In the genomic region with DNA sequence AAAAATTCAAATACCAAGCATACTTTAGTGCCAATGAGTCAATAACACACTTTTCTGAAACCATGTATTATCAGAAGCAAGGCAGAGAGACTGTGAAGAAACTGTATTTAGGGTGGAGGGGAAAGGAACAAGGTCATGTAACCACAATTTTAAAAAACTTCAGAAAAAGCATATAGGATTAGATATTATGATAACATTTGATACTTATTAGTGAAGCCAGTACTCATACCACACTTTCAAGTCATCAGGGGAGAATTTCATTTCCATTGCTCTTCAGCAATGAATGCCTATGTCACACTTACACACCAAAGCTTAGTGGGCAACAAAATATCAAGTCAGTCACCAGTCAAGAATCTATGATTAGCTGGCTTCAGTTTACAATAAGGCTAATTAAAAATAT, we compare ENCODE assay signal across 21 cellular contexts.
DNase-seq lines count a peak whose midpoint lies in the region; ATAC-seq and TF ChIP-seq lines count a peak whose summit lies in the region.
"Had no signal": no experiment of that assay in that cellular context is flagged by ENCODE, and none has a peak within 500 bp of the region (broad histone marks: within the 10 kb centered on the region; RNA-seq: fewer than 3 reads in every experiment).

No MANE protein-coding gene starts in this region.

- peaks cover 14% of the 10 kb centered on the region for H3K4me1 Mint-ChIP-seq in CD8-positive, alpha-beta T cell (ENCODE audit: low read depth)

- no peak for TF ChIP-seq CTCF in CD8-positive, alpha-beta T cell (IDR thresholded peaks at IDR 0.05)
- TF ChIP-seq CTCF in choroid plexus epithelial cell (conservative IDR thresholded peaks at IDR 0.05; ENCODE audit: low read depth, low read length) (no peak), osteoblast (IDR thresholded peaks at IDR 0.05; ENCODE audit: extremely low read depth, low read depth, low read length) (no peak), BE2C (IDR thresholded peaks at IDR 0.05; ENCODE audit: low read depth, low read length) (no peak)

- H3K27ac Mint-ChIP-seq in CD8-positive, alpha-beta T cell: peak overlapping the region; percentile 19
- H3K27ac Mint-ChIP-seq: activated CD8-positive, alpha-beta T cell treated with anti-CD3 and anti-CD28 coated beads, Interleukin-2, amount 10 ng/mL, durations not matched to agents 7 days and 5 days; dendritic cell treated with granulocyte-macrophage colony-stimulating factor and Interleukin-4, amounts not matched to agents 40 ng/mL and 50 ng/mL, for 4 days had no signal

- no peak overlapping the region for H3K4me3 ChIP-seq in CD8-positive, alpha-beta T cell (ENCODE audit: low read depth, low read length)
- no peak overlapping the region for H3K4me3 ChIP-seq in choroid plexus epithelial cell (ENCODE audit: low read depth, low read length)
- H3K4me3 ChIP-seq in osteoblast (ENCODE audit: insufficient read depth, low read length): no peak overlapping the region
- no peak overlapping the region for H3K4me3 ChIP-seq in BE2C (ENCODE audit: low read depth, low read length)
- H3K4me3 ChIP-seq: ascending aorta, esophagus muscularis mucosa, hepatocyte, sigmoid colon, thoracic aorta had no signal

- CTCF ChIA-PET in CD8-positive, alpha-beta T cell (lab: Charles Lee): no interaction called here

- no peaks in the 10 kb centered on the region for H3K9me3 ChIP-seq in CD8-positive, alpha-beta T cell (ENCODE audit: low read length)
- H3K9me3 ChIP-seq in osteoblast (ENCODE audit: low read depth, low read length): no peaks in the 10 kb centered on the region
- no peaks in the 10 kb centered on the region for H3K9me3 ChIP-seq in BE2C
- H3K9me3 ChIP-seq: ascending aorta, esophagus muscularis mucosa, sigmoid colon, thoracic aorta had no signal

- no peaks in the 10 kb centered on the region for H3K27me3 ChIP-seq in CD8-positive, alpha-beta T cell (ENCODE audit: insufficient read depth, low read length)
- H3K27me3 ChIP-seq in osteoblast (ENCODE audit: insufficient read depth, low read length) (no peaks in the 10 kb centered on the region), BE2C (no peaks in the 10 kb centered on the region)
- H3K27me3 ChIP-seq: ascending aorta, esophagus muscularis mucosa, hepatocyte, sigmoid colon had no signal

- peaks cover 36% of the 10 kb centered on the region for H3K36me3 Mint-ChIP-seq in CD8-positive, alpha-beta T cell

- peak overlapping the region; percentile 27 for H3K4me2 ChIP-seq in osteoblast (ENCODE audit: insufficient read depth, low read length)
- H3K4me2 ChIP-seq: hepatocyte had no signal

- no peak for DNase-seq in CD8-positive, alpha-beta T cell
- DNase-seq in M059J (ENCODE audit: low read depth) (peak; percentile 7), choroid plexus epithelial cell (ENCODE audit: low read depth) (peak; percentile 51), osteoblast (ENCODE audit: insufficient read length, low spot score, missing footprints) (no peak), NCI-H187 treated with DMSO at 0.1 percent for 48 hours (lab: John Stamatoyannopoulos, UW) (no peak), BE2C (no peak), SKM-1 treated with dmso at 0.1 percent for 144 hours (lab: John Stamatoyannopoulos, UW; ENCODE audit: unreplicated experiment) (no peak)
- DNase-seq: activated CD8-positive, alpha-beta T cell treated with anti-CD3 and anti-CD28 coated beads, Interleukin-2, amount 10 ng/mL, durations not matched to agents 7 days and 5 days; DMS79 treated with DMSO at 0.1 percent for 48 hours; left colon; NCI-H1436; NCI-H226; RPMI8226; sigmoid colon; stimulated activated CD4-positive, alpha-beta T cell treated with anti-CD3 and anti-CD28 coated beads, Interleukin-4, amount 100 ng/mL, for 1 hour had no signal

- no peak overlapping the region for H3K27ac ChIP-seq in CD8-positive, alpha-beta T cell (ENCODE audit: low read depth, low read length)
- peak overlapping the region; percentile 25 for H3K27ac ChIP-seq in osteoblast (ENCODE audit: low read depth, low read length)
- H3K27ac ChIP-seq: ascending aorta, esophagus muscularis mucosa, hepatocyte, sigmoid colon, thoracic aorta, VCaP had no signal

- H3K4me3 Mint-ChIP-seq in CD8-positive, alpha-beta T cell: no peak overlapping the region
- H3K4me3 Mint-ChIP-seq: activated CD8-positive, alpha-beta T cell treated with anti-CD3 and anti-CD28 coated beads, Interleukin-2, amount 10 ng/mL, durations not matched to agents 7 days and 5 days; dendritic cell treated with granulocyte-macrophage colony-stimulating factor and Interleukin-4, amounts not matched to agents 40 ng/mL and 50 ng/mL, for 4 days had no signal

- POLR2A ChIA-PET in CD8-positive, alpha-beta T cell (lab: Charles Lee): no interaction called here

- H3K9me3 Mint-ChIP-seq in CD8-positive, alpha-beta T cell: no peaks in the 10 kb centered on the region
- H3K9me3 Mint-ChIP-seq: dendritic cell treated with granulocyte-macrophage colony-stimulating factor and Interleukin-4, amounts not matched to agents 40 ng/mL and 50 ng/mL, for 4 days had no signal

- ATAC-seq in CD8-positive, alpha-beta T cell: no peak
- ATAC-seq: activated CD8-positive, alpha-beta T cell treated with anti-CD3 and anti-CD28 coated beads, Interleukin-2, amount 10 ng/mL, durations not matched to agents 7 days and 5 days; left colon had no signal

- no peaks in the 10 kb centered on the region for H4K20me1 ChIP-seq in osteoblast (ENCODE audit: insufficient read depth, low read length)

- H3K4me1 ChIP-seq in CD8-positive, alpha-beta T cell (ENCODE audit: insufficient read depth, low read length): no peaks in the 10 kb centered on the region
- H3K4me1 ChIP-seq in osteoblast (ENCODE audit: insufficient read depth, low read length) (peaks cover 21% of the 10 kb centered on the region), BE2C (peaks cover 3% of the 10 kb centered on the region)
- H3K4me1 ChIP-seq: ascending aorta, esophagus muscularis mucosa had no signal

- intact Hi-C loops in CD8-positive, alpha-beta T cell (cut with DNase I, micrococcal nuclease): no loop called here

- peaks cover 7% of the 10 kb centered on the region for H3K36me3 ChIP-seq in CD8-positive, alpha-beta T cell (ENCODE audit: insufficient read depth, low read length)
- H3K36me3 ChIP-seq in osteoblast (ENCODE audit: insufficient read depth, low read length) (no peaks in the 10 kb centered on the region), BE2C (no peaks in the 10 kb centered on the region)
- H3K36me3 ChIP-seq: esophagus muscularis mucosa, sigmoid colon, thoracic aorta had no signal

- no peaks in the 10 kb centered on the region for H3K27me3 Mint-ChIP-seq in CD8-positive, alpha-beta T cell (ENCODE audit: low read depth)
- H3K27me3 Mint-ChIP-seq: dendritic cell treated with granulocyte-macrophage colony-stimulating factor and Interleukin-4, amounts not matched to agents 40 ng/mL and 50 ng/mL, for 4 days had no signal

- H3K79me2 ChIP-seq in osteoblast (ENCODE audit: insufficient read depth, low read length): no peaks in the 10 kb centered on the region
- H3K79me2 ChIP-seq: hepatocyte had no signal

- H2AFZ ChIP-seq in osteoblast (ENCODE audit: low read length): no peak overlapping the region
- H2AFZ ChIP-seq: hepatocyte had no signal

Comparison
In these comparisons a context has a peak if more than half of its experiments do, and no peak if none do; other contexts are left out.
1. DNase-seq: peak in M059J (single experiment) and choroid plexus epithelial cell (single experiment); none in CD8-positive, alpha-beta T cell (0 of 7), osteoblast (single experiment), NCI-H187 treated with DMSO at 0.1 percent for 48 hours (single experiment), BE2C (single experiment) and SKM-1 treated with dmso at 0.1 percent for 144 hours (single experiment).